Comparison of ENCODE assay signal across 8 cellular contexts in genomic region chr2:73907840-73908452, GRCh38. TPM values are rescaled to one million over a fixed set of nuclear protein-coding genes. Genes with fewer than 3 reads are reported as not detected.
DNase-seq lines count a peak whose midpoint lies in the region; ATAC-seq and TF ChIP-seq lines count a peak whose summit lies in the region.

No MANE protein-coding gene starts in this region.

- no peaks in the 10 kb centered on the region for H3K9me3 ChIP-seq in Loucy (ENCODE audit: insufficient read depth, low read depth, low read length)

- H3K27ac Mint-ChIP-seq in T-cell: peak overlapping the region in 1 of 2 donors; percentile 25
- H3K27ac Mint-ChIP-seq in naive B cell: no peak overlapping the region

- H3K9ac ChIP-seq in Loucy (ENCODE audit: low read depth, low read length, poor library complexity, severe bottlenecking): no peak overlapping the region

- H3K27me3 ChIP-seq in Loucy (ENCODE audit: insufficient read depth, low read length, poor library complexity, severe bottlenecking): no peaks in the 10 kb centered on the region

- H3K4me1 ChIP-seq in Loucy (ENCODE audit: insufficient read depth, low read length, poor library complexity, severe bottlenecking): peaks cover 3% of the 10 kb centered on the region

- peak; percentile 80 to 99 (median 88) for ATAC-seq in T-cell (replicated peaks in 1 of 4)
- peak; percentile 87 to 94 for ATAC-seq in naive B cell (ENCODE audit: low read depth in 2 of 2)
- ATAC-seq in GM18498 (IDR thresholded peaks at IDR 0.05; ENCODE audit: unreplicated experiment): no peak

- TF ChIP-seq CTCF in Loucy (conservative IDR thresholded peaks at IDR 0.05; ENCODE audit: low read length) (peak; percentile 76), cardiac fibroblast (IDR thresholded peaks at IDR 0.05; ENCODE audit: low read depth, low read length) (no peak)

- DNase-seq in NCI-H1105 treated with DMSO at 0.1 percent for 48 hours (lab: John Stamatoyannopoulos, UW) (peak; percentile 22), NCI-H1105 (lab: John Stamatoyannopoulos, UW) (no peak), T-cell (peak in 32 of 34 experiments; percentile 16 to 59 (median 42)), cardiac fibroblast (ENCODE audit: low read depth in 2 of 2) (peak; percentile 32 to 34), naive B cell (peak; percentile 44), putamen (ENCODE audit: low spot score) (no peak)

- CTCF ChIA-PET in T-cell (lab: Charles Lee): interaction anchor here (0.6 to 2.1 kb wide), 9 partner anchors 11 to 243 kb away, joined by 3 to 9 read pairs (median 7); no protein-coding TSS in a partner anchor

- H3K4me1 Mint-ChIP-seq in T-cell (peaks cover 0 to 2% (median 0%) of the 10 kb centered on the region in 3 donors), naive B cell (peaks cover 0 to 5% (median 4%) of the 10 kb centered on the region in 3 donors)

- no peaks in the 10 kb centered on the region for H3K79me2 ChIP-seq in Loucy (ENCODE audit: insufficient read depth, low read length)

- H3K36me3 ChIP-seq in Loucy (ENCODE audit: insufficient read depth, low read length): no peaks in the 10 kb centered on the region

- POLR2A ChIA-PET in T-cell (lab: Charles Lee): interaction anchor here (0.5 to 0.6 kb wide), 2 partner anchors 266 to 292 kb away, joined by 4 to 6 read pairs; no protein-coding TSS in a partner anchor

- H3K4me3 ChIP-seq in Loucy (ENCODE audit: low read length, poor library complexity, severe bottlenecking) (no peak overlapping the region), cardiac fibroblast (replicated peaks in 1 of 2; ENCODE audit: low read depth in 2 of 2, low read length in 2 of 2) (no peak overlapping the region)

- H3F3A ChIP-seq in Loucy (ENCODE audit: low read depth): no peaks in the 10 kb centered on the region

- peak overlapping the region; percentile 80 for H2AFZ ChIP-seq in Loucy (ENCODE audit: low read length)

- no peaks in the 10 kb centered on the region for H3K9me3 Mint-ChIP-seq in T-cell
- H3K9me3 Mint-ChIP-seq in naive B cell: no peaks in the 10 kb centered on the region

- H3K27me3 Mint-ChIP-seq in T-cell (no peaks in the 10 kb centered on the region), naive B cell (peaks cover under 1 to 4% (median 3%) of the 10 kb centered on the region in 3 donors)

- no peaks in the 10 kb centered on the region for H3K9me2 ChIP-seq in Loucy (replicated peaks; ENCODE audit: low read depth, low read length)

- H3K36me3 Mint-ChIP-seq in T-cell (no peaks in the 10 kb centered on the region), naive B cell (no peaks in the 10 kb centered on the region)

- H4K20me1 ChIP-seq in Loucy (ENCODE audit: insufficient read depth, low read length, poor library complexity, severe bottlenecking): no peaks in the 10 kb centered on the region

- no peak overlapping the region for H3K4me2 ChIP-seq in Loucy (ENCODE audit: low read depth, low read length, poor library complexity, severe bottlenecking)

- no peak overlapping the region for H3K4me3 Mint-ChIP-seq in T-cell
- H3K4me3 Mint-ChIP-seq in naive B cell: no peak overlapping the region

RNA-seq across cellular contexts. Expression of gene ACTG2, which starts 15.1 kb away (rescaled TPM):
- total RNA-seq in T-cell: 1 to 10 TPM in 1 of 5 donors, under 1 TPM in 2, not detected in 2; 0.79 to 1.3 (median 0.95) TPM
- polyA plus RNA-seq in naive B cell (ENCODE audit: low read depth in 6 of 6): not detected

RNA-seq across cellular contexts. Expression of gene DGUOK, which starts 18.7 kb away (rescaled TPM):
- total RNA-seq in T-cell: 10 to 100 TPM; 44.0 to 70.2 (median 62.5) TPM
- polyA plus RNA-seq in naive B cell (ENCODE audit: low read depth in 6 of 6): 100 to 1,000 TPM; 192 to 245 (median 213) TPM

Comparison
In these comparisons a context has a peak if more than half of its experiments do, and no peak if none do; other contexts are left out.
1. DNase-seq: peak in NCI-H1105 treated with DMSO at 0.1 percent for 48 hours (single experiment), T-cell (32 of 34), cardiac fibroblast (2 of 2) and naive B cell (single experiment); none in NCI-H1105 (single experiment) and putamen (single experiment).